In genomic region chr9:119349548-119349947, GRCh38 we compare ENCODE assay signal across 19 cellular contexts. TPM values are rescaled to one million over a fixed set of nuclear protein-coding genes. Genes with fewer than 3 reads are reported as not detected.
DNase-seq lines count a peak whose midpoint lies in the region; ATAC-seq and TF ChIP-seq lines count a peak whose summit lies in the region.
"Had no signal": no experiment of that assay in that cellular context is flagged by ENCODE, and none has a peak within 500 bp of the region (broad histone marks: within the 10 kb centered on the region; RNA-seq: fewer than 3 reads in every experiment).

No MANE protein-coding gene starts in this region.

- H3K9me3 ChIP-seq in HUES6 (ENCODE audit: control insufficient read depth, insufficient read depth, low read depth, low read length): no peaks in the 10 kb centered on the region
- H3K9me3 ChIP-seq in endodermal cell (ENCODE audit: control insufficient read depth, low read length): no peaks in the 10 kb centered on the region
- H3K9me3 ChIP-seq in neuronal stem cell (replicated peaks in 1 of 2; ENCODE audit: control insufficient read depth in 2 of 2, insufficient read depth in 1 of 2, low read depth in 1 of 2, low read length in 2 of 2): no peaks in the 10 kb centered on the region
- H3K9me3 ChIP-seq in MG63: no peaks in the 10 kb centered on the region
- H3K9me3 ChIP-seq: gastrocnemius medialis, tibial artery had no signal

- no peak overlapping the region for H3K4ac ChIP-seq in neuronal stem cell (ENCODE audit: low read length)

- H2AK5ac ChIP-seq in neuronal stem cell (ENCODE audit: low read depth, low read length): no peak overlapping the region

- no peak overlapping the region for H4K91ac ChIP-seq in neuronal stem cell (ENCODE audit: low read depth, low read length, poor library complexity)

- H2BK15ac ChIP-seq in neuronal stem cell (ENCODE audit: low read length): no peak overlapping the region

- no peaks in the 10 kb centered on the region for H3K9me3 Mint-ChIP-seq in endodermal cell

- H3K4me2 ChIP-seq in neuronal stem cell (ENCODE audit: insufficient read depth, low read length, poor library complexity, severe bottlenecking): no peak overlapping the region

- H3K23ac ChIP-seq in neuronal stem cell (ENCODE audit: low read depth, low read length, poor library complexity): no peak overlapping the region

- no peak overlapping the region for H4K8ac ChIP-seq in neuronal stem cell (ENCODE audit: low read depth, low read length)

- peak overlapping the region; percentile 28 for H3K4me3 Mint-ChIP-seq in endodermal cell

- DNase-seq in NCI-H69 (lab: John Stamatoyannopoulos, UW): peak; percentile 68
- DNase-seq in endodermal cell: peak; percentile 85
- DNase-seq in neuronal stem cell (ENCODE audit: low spot score): peak; percentile 29
- DNase-seq in KBM-7: no peak
- DNase-seq in MG63: no peak
- DNase-seq: activated CD8-positive, alpha-beta memory T cell treated with anti-CD3 and anti-CD28 coated beads, Interleukin-2, amount 50 U/mL, for 4 hours; activated naive CD4-positive, alpha-beta T cell; AML-193; aorta; Calu3; gastrocnemius medialis; GDM1; NCI-H2107; stimulated activated CD4-positive, alpha-beta T cell treated with anti-CD3 and anti-CD28 coated beads, Interleukin-4, amount 100 ng/mL, for 4 hours; T-helper 2 cell; tibial artery had no signal

- H3K36me3 ChIP-seq in HUES6 (ENCODE audit: control insufficient read depth, insufficient read depth, low read length) (no peaks in the 10 kb centered on the region), endodermal cell (ENCODE audit: control insufficient read depth, insufficient read depth, low read length) (no peaks in the 10 kb centered on the region), neuronal stem cell (replicated peaks in 1 of 2; ENCODE audit: control insufficient read depth in 2 of 2, insufficient read depth in 2 of 2, low read length in 2 of 2) (no peaks in the 10 kb centered on the region), MG63 (no peaks in the 10 kb centered on the region)
- H3K36me3 ChIP-seq: gastrocnemius medialis, tibial artery had no signal

- no peak overlapping the region for H3K9ac ChIP-seq in HUES6 (ENCODE audit: low read length)
- no peak overlapping the region for H3K9ac ChIP-seq in endodermal cell (ENCODE audit: extremely low read depth, low read length, poor library complexity, severe bottlenecking)
- no peak overlapping the region for H3K9ac ChIP-seq in neuronal stem cell (ENCODE audit: low read depth, low read length, poor library complexity)

- in situ Hi-C loops in KBM-7 (cut with MboI; ENCODE audit: low pct_unique_long_range_greater_than_20kb, low sequenced_read_pairs): no loop called here

- H2BK5ac ChIP-seq in neuronal stem cell (ENCODE audit: low read length): no peak overlapping the region

- H3K79me1 ChIP-seq in neuronal stem cell (ENCODE audit: low read depth, low read length): no peaks in the 10 kb centered on the region

- no peak overlapping the region for H2BK12ac ChIP-seq in neuronal stem cell (ENCODE audit: low read length)

- peaks cover 24% of the 10 kb centered on the region for H3K4me1 Mint-ChIP-seq in endodermal cell

- H3K4me1 ChIP-seq in HUES6 (ENCODE audit: control insufficient read depth, insufficient read depth, low read length) (peaks cover 32% of the 10 kb centered on the region), endodermal cell (ENCODE audit: control insufficient read depth, insufficient read depth, low read length) (peaks cover 15% of the 10 kb centered on the region), neuronal stem cell (ENCODE audit: control insufficient read depth in 2 of 2, insufficient read depth in 1 of 2, low read depth in 1 of 2, low read length in 2 of 2) (peaks cover 0 to 3% of the 10 kb centered on the region in 2 donors)
- H3K4me1 ChIP-seq: gastrocnemius medialis had no signal

- no peaks in the 10 kb centered on the region for H3K27me3 Mint-ChIP-seq in endodermal cell (ENCODE audit: insufficient read depth)

- H3K14ac ChIP-seq in neuronal stem cell (ENCODE audit: low read length): no peak overlapping the region

- no peak overlapping the region for H2AFZ ChIP-seq in neuronal stem cell (ENCODE audit: low read length)

- H3K4me3 ChIP-seq in HUES6 (ENCODE audit: low read depth, low read length) (0 out of 2 replicates have a peak overlapping the region, but pooled peaks have one; percentile 23), endodermal cell (ENCODE audit: low read length) (peak overlapping the region; percentile 46), neuronal stem cell (ENCODE audit: low read length in 2 of 2) (no peak overlapping the region), MG63 (no peak overlapping the region)
- H3K4me3 ChIP-seq: gastrocnemius medialis, tibial artery had no signal

- H3K27me3 ChIP-seq in HUES6 (ENCODE audit: control insufficient read depth, insufficient read depth, low read length) (no peaks in the 10 kb centered on the region), endodermal cell (ENCODE audit: control insufficient read depth, insufficient read depth, low read length, poor library complexity, severe bottlenecking) (no peaks in the 10 kb centered on the region), neuronal stem cell (ENCODE audit: control insufficient read depth in 3 of 3, insufficient read depth in 3 of 3, low read depth in 1 of 3, low read length in 3 of 3) (peaks cover 0 to 8% (median 0%) of the 10 kb centered on the region in 3 experiments), MG63 (no peaks in the 10 kb centered on the region)
- H3K27me3 ChIP-seq: gastrocnemius medialis, tibial artery had no signal

- peak; percentile 72 for TF ChIP-seq CTCF in endodermal cell (conservative IDR thresholded peaks at IDR 0.05)

- H3K27ac ChIP-seq in HUES6 (ENCODE audit: low read depth, low read length) (no peak overlapping the region), endodermal cell (ENCODE audit: low read depth, low read length) (peak overlapping the region; percentile 29), neuronal stem cell (replicated peaks; ENCODE audit: low read length) (no peak overlapping the region)
- H3K27ac ChIP-seq: gastrocnemius medialis, tibial artery had no signal

- H3K27ac Mint-ChIP-seq in endodermal cell: peak overlapping the region; percentile 1

- no peak overlapping the region for H3K18ac ChIP-seq in neuronal stem cell (ENCODE audit: low read length)

- no peaks in the 10 kb centered on the region for H3K36me3 Mint-ChIP-seq in endodermal cell (ENCODE audit: low read depth)

- WGBS in endodermal cell (ENCODE audit: insufficient coverage in 1 of 2, insufficient read length in 1 of 2), 2 experiments: 28 to 39% methylated on average over 4 to 9 of the region's 9 CpGs
- no CpG with 5 or more reads among the region's 9 CpGs for WGBS in neuronal stem cell (ENCODE audit: extremely low coverage in 2 of 2, insufficient read length in 2 of 2, insufficient replicate concordance in 1 of 2), 2 donors

- no peak for ATAC-seq in GM21360 (IDR thresholded peaks at IDR 0.05; ENCODE audit: unreplicated experiment)
- no peak for ATAC-seq in GM18502 (IDR thresholded peaks at IDR 0.05; ENCODE audit: poor library complexity, unreplicated experiment)
- ATAC-seq: gastrocnemius medialis had no signal

- no peak overlapping the region for H2BK120ac ChIP-seq in neuronal stem cell (ENCODE audit: low read depth, low read length)

RNA-seq across cellular contexts. Expression of gene BRINP1, which starts 19.7 kb away (rescaled TPM):
- 1 to 10 TPM; 6.3 to 9.6 TPM for total RNA-seq in endodermal cell
- 3.8 TPM for polyA plus RNA-seq in endodermal cell (2013, experiment 1 of 2)
- 2.0 TPM for polyA plus RNA-seq in endodermal cell (2013, experiment 2 of 2)
- polyA plus RNA-seq in neuronal stem cell (2013, experiment 1 of 2): 0.13 TPM
- polyA plus RNA-seq in neuronal stem cell (2013, experiment 2 of 2): 0.06 TPM
- total RNA-seq in MG63 (2014; rRNA removed; shearing (Covaris generic); ENCODE audit: low replicate concordance): 0.49 TPM in 1 of 2 replicates, not detected in the other
- total RNA-seq: Calu3 had no signal

Comparison
In these comparisons a context has a peak if more than half of its experiments do, and no peak if none do; other contexts are left out.
1. H3K4me3 ChIP-seq: peak in HUES6 (single experiment) and endodermal cell (single experiment); none in neuronal stem cell (0 of 2) and MG63 (single experiment).
2. DNase-seq: peak in NCI-H69 (single experiment), endodermal cell (single experiment) and neuronal stem cell (single experiment); none in KBM-7 (single experiment) and MG63 (single experiment).